Comparison of ENCODE assay signal across 8 cellular contexts in the genomic region with DNA sequence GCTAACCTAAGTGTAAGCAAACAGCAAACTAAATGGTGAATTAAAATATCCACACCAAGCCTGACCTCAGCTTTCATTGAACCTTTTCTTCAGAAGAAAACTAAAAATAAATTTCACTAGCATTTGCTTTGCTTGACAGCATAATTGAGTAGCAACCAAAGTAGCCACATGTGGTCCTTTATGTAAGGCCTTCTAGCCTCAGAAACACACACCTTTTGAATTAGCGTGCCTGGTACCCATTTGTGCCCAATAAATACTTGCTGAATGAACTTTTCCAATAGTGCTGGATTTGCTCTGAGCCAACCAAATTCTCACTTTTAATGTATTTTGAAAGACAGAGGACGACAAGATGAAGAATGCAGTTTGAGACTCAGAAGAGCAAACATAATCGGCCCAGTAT. TPM values are rescaled to one million over a fixed set of nuclear protein-coding genes. Genes with fewer than 3 reads are reported as not detected.
DNase-seq lines count a peak whose midpoint lies in the region; ATAC-seq, FAIRE-seq and TF ChIP-seq lines count a peak whose summit lies in the region.

No MANE protein-coding gene starts in this region.

- no peak for DNase-seq in left ventricle myocardium inferior
- DNase-seq in cardiac septum (ENCODE audit: low spot score), result no peak
- DNase-seq in activated T-helper 1 cell treated with anti-CD3 and anti-CD28 coated beads, Interleukin-12 subunit alpha, Interleukin-12 subunit beta, Interleukin-2, Interleukin-4 antibody, amounts not matched to agents 30 ng/mL and 10 ng/mL and 1 ng/mL, durations not matched to agents 14 hours and 24 hours and 36 hours (ENCODE audit: low spot score), result no peak
- DNase-seq in kidney, result no peak
- no peak for DNase-seq in transverse colon
- DNase-seq in GM10248 (ENCODE audit: extremely low spot score), result no peak

- no peaks in the 10 kb centered on the region for H3K9me3 Mint-ChIP-seq in activated T-helper 1 cell treated with anti-CD3 and anti-CD28 coated beads, Interleukin-12 subunit alpha, Interleukin-12 subunit beta, Interleukin-2, Interleukin-4 antibody, amounts not matched to agents 30 ng/mL and 10 ng/mL and 1 ng/mL, durations not matched to agents 14 hours and 24 hours and 36 hours

- H3K4me3 ChIP-seq in left ventricle myocardium inferior, result peak overlapping the region; percentile 91
- H3K4me3 ChIP-seq in kidney (ENCODE audit: low read length in 2 of 2), result peak overlapping the region; percentile 96 to 100
- H3K4me3 ChIP-seq in transverse colon, result peak overlapping the region in 2 of 4 donors; percentile 86 to 90

- H3K27me3 ChIP-seq in left ventricle myocardium inferior (ENCODE audit: low read depth) (no peaks in the 10 kb centered on the region), transverse colon (no peaks in the 10 kb centered on the region)

- peak overlapping the region in 1 of 2 donors; percentile 88 for H3K9ac ChIP-seq in kidney (ENCODE audit: low read length in 2 of 2)

- H3K9me3 ChIP-seq in left ventricle myocardium inferior (replicated peaks) (no peaks in the 10 kb centered on the region), kidney (ENCODE audit: control insufficient read depth in 1 of 2, low read length in 2 of 2) (no peaks in the 10 kb centered on the region), transverse colon (no peaks in the 10 kb centered on the region)

- H3K27ac ChIP-seq in left ventricle myocardium inferior (replicated peaks), result peak overlapping the region; percentile 97
- no peak overlapping the region for H3K27ac ChIP-seq in kidney (ENCODE audit: low read depth in 2 of 2, low read length in 2 of 2)
- peak overlapping the region; percentile 97 to 99 (median 98) for H3K27ac ChIP-seq in transverse colon

- peaks cover 56% of the 10 kb centered on the region for H3K4me1 Mint-ChIP-seq in activated T-helper 1 cell treated with anti-CD3 and anti-CD28 coated beads, Interleukin-12 subunit alpha, Interleukin-12 subunit beta, Interleukin-2, Interleukin-4 antibody, amounts not matched to agents 30 ng/mL and 10 ng/mL and 1 ng/mL, durations not matched to agents 14 hours and 24 hours and 36 hours (ENCODE audit: low read depth)

- intact Hi-C loops in left ventricle myocardium inferior (cut with micrococcal nuclease), result no loop called here
- intact Hi-C loops in cardiac septum (cut with DNase I), result loop anchor here (5.0 to 10.0 kb wide), 2 partner anchors 132 to 500 kb away; a partner anchor contains a TSS
- intact Hi-C loops in activated T-helper 1 cell treated with anti-CD3 and anti-CD28 coated beads, Interleukin-12 subunit alpha, Interleukin-12 subunit beta, Interleukin-2, Interleukin-4 antibody, amounts not matched to agents 30 ng/mL and 10 ng/mL and 1 ng/mL, durations not matched to agents 14 hours and 24 hours and 36 hours (cut with micrococcal nuclease), result loop anchor here (2.0 to 10.0 kb wide), 2 partner anchors 14 to 330 kb away; no protein-coding TSS in a partner anchor
- intact Hi-C loops in kidney (cut with DNase I), result no loop called here
- intact Hi-C loops in transverse colon (cut with DNase I; ENCODE audit: low total_unique reads), result no loop called here

- CTCF ChIA-PET in GM10248 (lab: Yijun Ruan, JAX), result interaction anchor here (1.0 to 3.4 kb wide), 5 partner anchors 8 to 144 kb away, joined by 3 to 19 read pairs (median 3); no protein-coding TSS in a partner anchor

- peaks cover 2% of the 10 kb centered on the region for H3K27me3 Mint-ChIP-seq in activated T-helper 1 cell treated with anti-CD3 and anti-CD28 coated beads, Interleukin-12 subunit alpha, Interleukin-12 subunit beta, Interleukin-2, Interleukin-4 antibody, amounts not matched to agents 30 ng/mL and 10 ng/mL and 1 ng/mL, durations not matched to agents 14 hours and 24 hours and 36 hours (ENCODE audit: insufficient read depth)

- no peak for TF ChIP-seq EP300 in transverse colon (IDR thresholded peaks at IDR 0.05; ENCODE audit: low read depth)

- TF ChIP-seq CTCF in left ventricle myocardium inferior (IDR thresholded peaks at IDR 0.05; ENCODE audit: borderline replicate concordance) (no peak), kidney (IDR thresholded peaks at IDR 0.05; ENCODE audit: borderline replicate concordance, extremely low read depth, insufficient read depth) (no peak), transverse colon (IDR thresholded peaks at IDR 0.05) (no peak), GM10248 (IDR thresholded peaks at IDR 0.05; ENCODE audit: control extremely low read depth, extremely low read depth, low read depth, missing control alignments) (no peak)

- H3K36me3 Mint-ChIP-seq in activated T-helper 1 cell treated with anti-CD3 and anti-CD28 coated beads, Interleukin-12 subunit alpha, Interleukin-12 subunit beta, Interleukin-2, Interleukin-4 antibody, amounts not matched to agents 30 ng/mL and 10 ng/mL and 1 ng/mL, durations not matched to agents 14 hours and 24 hours and 36 hours (ENCODE audit: low read depth), result peaks cover 8% of the 10 kb centered on the region

- peak overlapping the region; percentile 19 for H3K27ac Mint-ChIP-seq in activated T-helper 1 cell treated with anti-CD3 and anti-CD28 coated beads, Interleukin-12 subunit alpha, Interleukin-12 subunit beta, Interleukin-2, Interleukin-4 antibody, amounts not matched to agents 30 ng/mL and 10 ng/mL and 1 ng/mL, durations not matched to agents 14 hours and 24 hours and 36 hours

- peaks cover 70% of the 10 kb centered on the region for H3K4me1 ChIP-seq in left ventricle myocardium inferior
- peaks cover 2 to 13% of the 10 kb centered on the region in 2 donors for H3K4me1 ChIP-seq in kidney (ENCODE audit: control insufficient read depth in 1 of 2, insufficient read depth in 1 of 2, low read depth in 1 of 2, low read length in 2 of 2)
- peaks cover 5 to 40% (median 27%) of the 10 kb centered on the region in 4 donors for H3K4me1 ChIP-seq in transverse colon

- no peak for FAIRE-seq in kidney (lab: Jason Lieb, UNC)

- TF ChIP-seq POLR2A in transverse colon (IDR thresholded peaks at IDR 0.05), result no peak

- peaks cover 5% of the 10 kb centered on the region for H3K36me3 ChIP-seq in left ventricle myocardium inferior
- no peaks in the 10 kb centered on the region for H3K36me3 ChIP-seq in kidney (ENCODE audit: control insufficient read depth in 1 of 2, insufficient read depth in 2 of 2, low read length in 2 of 2)
- H3K36me3 ChIP-seq in transverse colon, result no peaks in the 10 kb centered on the region

- POLR2A ChIA-PET in GM10248 (lab: Yijun Ruan, JAX), result no interaction called here

- peak overlapping the region; percentile 93 for H3K4me3 Mint-ChIP-seq in activated T-helper 1 cell treated with anti-CD3 and anti-CD28 coated beads, Interleukin-12 subunit alpha, Interleukin-12 subunit beta, Interleukin-2, Interleukin-4 antibody, amounts not matched to agents 30 ng/mL and 10 ng/mL and 1 ng/mL, durations not matched to agents 14 hours and 24 hours and 36 hours

- ATAC-seq in HG02981 (IDR thresholded peaks at IDR 0.05; ENCODE audit: unreplicated experiment) (no peak), GM21367 (IDR thresholded peaks at IDR 0.05; ENCODE audit: unreplicated experiment) (no peak)

- WGBS in transverse colon (ENCODE audit: low coverage in 1 of 2), 2 donors, result 38 to 58% methylated on average over 3 of the region's 3 CpGs

- in situ Hi-C loops in transverse colon (cut with MboI; ENCODE audit: low pct_ligation_motif_present in 1 of 4, low pct_unique_long_range_greater_than_20kb in 1 of 4, low sequenced_read_pairs in 3 of 4), result loop anchor here in 1 of 4 donors (10.0 kb wide), 1 partner anchor 130 kb away; no protein-coding TSS in a partner anchor

RNA-seq across cellular contexts. Expression of a gene that starts 2.1 kb away (rescaled TPM):
- total RNA-seq in left ventricle myocardium inferior (39.2 TPM), cardiac septum (46.8 TPM), kidney (65.5 TPM), transverse colon (10 to 100 TPM; 26.7 to 73.8 (median 64.4) TPM)
- total RNA-seq in activated T-helper 1 cell treated with anti-CD3 and anti-CD28 coated beads, Interleukin-12 subunit alpha, Interleukin-12 subunit beta, Interleukin-2, Interleukin-4 antibody, amounts not matched to agents 30 ng/mL and 10 ng/mL and 1 ng/mL, durations not matched to agents 14 hours and 24 hours and 36 hours, result 59.4 and 62.4 TPM in 2 replicates
- polyA plus RNA-seq in kidney (ENCODE audit: insufficient read depth, low read depth, low replicate concordance), result 12.4 TPM

Comparison
In these comparisons a context has a peak if more than half of its experiments do, and no peak if none do; other contexts are left out.
1. intact Hi-C loops: an anchor here in cardiac septum (5.0 to 10.0 kb wide) and activated T-helper 1 cell treated with anti-CD3 and anti-CD28 coated beads, Interleukin-12 subunit alpha, Interleukin-12 subunit beta, Interleukin-2, Interleukin-4 antibody, amounts not matched to agents 30 ng/mL and 10 ng/mL and 1 ng/mL, durations not matched to agents 14 hours and 24 hours and 36 hours (2.0 to 10.0 kb wide); none called in left ventricle myocardium inferior, kidney and transverse colon.
2. H3K27ac ChIP-seq: peak in left ventricle myocardium inferior (single experiment) and transverse colon (4 of 4); none in kidney (0 of 2).